In genomic region chr7:35848728-35849127, GRCh38 we compare ENCODE assay signal across 19 cellular contexts. TPM values are rescaled to one million over a fixed set of nuclear protein-coding genes. Genes with fewer than 3 reads are reported as not detected.
DNase-seq lines count a peak whose midpoint lies in the region; ATAC-seq and TF ChIP-seq lines count a peak whose summit lies in the region.
"Had no signal": no experiment of that assay in that cellular context is flagged by ENCODE, and none has a peak within 500 bp of the region (broad histone marks: within the 10 kb centered on the region; RNA-seq: fewer than 3 reads in every experiment).

No MANE protein-coding gene starts in this region.

- intact Hi-C loops in Right ventricle myocardium superior (cut with DNase I): no loop called here
- intact Hi-C loops in activated CD8-positive, alpha-beta T cell treated with anti-CD3 and anti-CD28 coated beads for 36 hours (cut with micrococcal nuclease): no loop called here
- intact Hi-C loops in posterior vena cava (cut with DNase I): no loop called here

- no peaks in the 10 kb centered on the region for H3K27me3 Mint-ChIP-seq in effector memory CD8-positive, alpha-beta T cell
- no peaks in the 10 kb centered on the region for H3K27me3 Mint-ChIP-seq in activated CD8-positive, alpha-beta T cell treated with anti-CD3 and anti-CD28 coated beads for 36 hours
- H3K27me3 Mint-ChIP-seq: activated B cell treated with CpG ODN at 0.5 μM for 24 hours; activated CD4-positive, alpha-beta memory T cell treated with anti-CD3 and anti-CD28 coated beads for 36 hours had no signal

- peaks cover 5% of the 10 kb centered on the region for H3K36me3 ChIP-seq in cardiac muscle cell
- H3K36me3 ChIP-seq: right lobe of liver had no signal

- H3K9me3 ChIP-seq in cardiac muscle cell (ENCODE audit: low read depth): no peaks in the 10 kb centered on the region
- H3K9me3 ChIP-seq: lower lobe of right lung, right lobe of liver had no signal

- H3K4me3 ChIP-seq in cardiac muscle cell: no peak overlapping the region
- H3K4me3 ChIP-seq: BLaER1, lower lobe of right lung, right lobe of liver had no signal

- peaks cover 12% of the 10 kb centered on the region for H3K4me1 ChIP-seq in cardiac muscle cell (ENCODE audit: low read depth)
- H3K4me1 ChIP-seq: BLaER1 had no signal

- H3K9me3 Mint-ChIP-seq in effector memory CD8-positive, alpha-beta T cell: no peaks in the 10 kb centered on the region
- H3K9me3 Mint-ChIP-seq in activated CD8-positive, alpha-beta T cell treated with anti-CD3 and anti-CD28 coated beads for 36 hours: no peaks in the 10 kb centered on the region
- H3K9me3 Mint-ChIP-seq: activated B cell treated with CpG ODN at 0.5 μM for 24 hours; activated CD4-positive, alpha-beta memory T cell treated with anti-CD3 and anti-CD28 coated beads for 36 hours had no signal

- no peak for TF ChIP-seq CTCF in cardiac muscle cell (IDR thresholded peaks at IDR 0.05; ENCODE audit: low read depth, low read length)
- no peak for TF ChIP-seq CTCF in activated CD8-positive, alpha-beta T cell treated with anti-CD3 and anti-CD28 coated beads for 36 hours (IDR thresholded peaks at IDR 0.05)

- no peak overlapping the region for H3K4me3 Mint-ChIP-seq in effector memory CD8-positive, alpha-beta T cell
- H3K4me3 Mint-ChIP-seq in activated CD8-positive, alpha-beta T cell treated with anti-CD3 and anti-CD28 coated beads for 36 hours: no peak overlapping the region
- H3K4me3 Mint-ChIP-seq: activated B cell treated with CpG ODN at 0.5 μM for 24 hours; activated CD4-positive, alpha-beta memory T cell treated with anti-CD3 and anti-CD28 coated beads for 36 hours had no signal

- in situ Hi-C loops in ACHN (cut with HindIII; ENCODE audit: low pct_ligation_motif_present, low pct_unique_long_range_greater_than_20kb, low sequenced_read_pairs): no loop called here

- no peaks in the 10 kb centered on the region for H3K27me3 ChIP-seq in cardiac muscle cell
- H3K27me3 ChIP-seq: BLaER1, right lobe of liver had no signal

- peaks cover 56% of the 10 kb centered on the region for H3K36me3 Mint-ChIP-seq in effector memory CD8-positive, alpha-beta T cell (ENCODE audit: insufficient read depth)
- peaks cover 43% of the 10 kb centered on the region for H3K36me3 Mint-ChIP-seq in activated CD8-positive, alpha-beta T cell treated with anti-CD3 and anti-CD28 coated beads for 36 hours (ENCODE audit: low read depth)

- H3K27ac Mint-ChIP-seq in effector memory CD8-positive, alpha-beta T cell: peak overlapping the region; percentile 79 to 85
- H3K27ac Mint-ChIP-seq in activated CD8-positive, alpha-beta T cell treated with anti-CD3 and anti-CD28 coated beads for 36 hours: no peak overlapping the region
- H3K27ac Mint-ChIP-seq: activated B cell treated with CpG ODN at 0.5 μM for 24 hours; activated CD4-positive, alpha-beta memory T cell treated with anti-CD3 and anti-CD28 coated beads for 36 hours had no signal

- ATAC-seq in Right ventricle myocardium superior (ENCODE audit: poor library complexity): no peak
- ATAC-seq in effector memory CD8-positive, alpha-beta T cell (replicated peaks): no peak
- no peak for ATAC-seq in activated CD8-positive, alpha-beta T cell treated with anti-CD3 and anti-CD28 coated beads for 36 hours

- POLR2A ChIA-PET in activated CD8-positive, alpha-beta T cell treated with anti-CD3 and anti-CD28 coated beads for 36 hours (lab: Charles Lee): no interaction called here

- CTCF ChIA-PET in activated CD8-positive, alpha-beta T cell treated with anti-CD3 and anti-CD28 coated beads for 36 hours (lab: Charles Lee): interaction anchor here (1.2 to 1.7 kb wide), 2 partner anchors 12 to 190 kb away, joined by 3 read pairs; no protein-coding TSS in a partner anchor

- peak overlapping the region; percentile 52 for H3K27ac ChIP-seq in cardiac muscle cell
- H3K27ac ChIP-seq: BLaER1, lower lobe of right lung, right lobe of liver had no signal

- peaks cover 36 to 68% of the 10 kb centered on the region in 2 donors for H3K4me1 Mint-ChIP-seq in effector memory CD8-positive, alpha-beta T cell (ENCODE audit: low read depth in 2 of 2)
- H3K4me1 Mint-ChIP-seq in activated CD8-positive, alpha-beta T cell treated with anti-CD3 and anti-CD28 coated beads for 36 hours (ENCODE audit: low read depth): peaks cover 54% of the 10 kb centered on the region

- peak; percentile 5 to 11 for DNase-seq in cardiac muscle cell (ENCODE audit: low read depth in 1 of 2, low spot score in 1 of 2)
- DNase-seq in Right ventricle myocardium superior: no peak
- DNase-seq in NCI-H2227 treated with DMSO at 0.1 percent for 48 hours (lab: John Stamatoyannopoulos, UW): peak; percentile 41
- no peak for DNase-seq in effector memory CD8-positive, alpha-beta T cell
- DNase-seq in activated CD8-positive, alpha-beta T cell treated with anti-CD3 and anti-CD28 coated beads for 36 hours: no peak
- DNase-seq in posterior vena cava (ENCODE audit: low spot score): no peak
- no peak for DNase-seq in hippocampal formation (lab: John Stamatoyannopoulos, UW)
- DNase-seq in ACHN: no peak
- DNase-seq: activated B cell treated with CpG ODN at 0.5 μM for 24 hours; activated CD4-positive, alpha-beta memory T cell treated with anti-CD3 and anti-CD28 coated beads for 36 hours; activated gamma-delta T cell treated with Interleukin-2 at 50 U/mL for 16 hours; activated T-cell treated with anti-CD3 and anti-CD28 coated beads for 4 hours; Calu3; KBM-7; lower lobe of right lung; NCI-H2171 treated with DMSO at 0.1 percent for 48 hours; right lobe of liver; T-helper 9 cell had no signal

RNA-seq across cellular contexts. Expression of gene SEPTIN7, which starts 47.9 kb away (rescaled TPM):
- total RNA-seq in cardiac muscle cell (192 and 261 TPM in 2 replicates), Right ventricle myocardium superior (167 TPM), posterior vena cava (100 to 1,000 TPM; 283 to 287 TPM)
- polyA plus RNA-seq in cardiac muscle cell: 560 and 582 TPM in 2 replicates
- total RNA-seq in activated CD8-positive, alpha-beta T cell treated with anti-CD3 and anti-CD28 coated beads for 36 hours: 100 to 1,000 TPM; 231 to 235 TPM

Comparison
In these comparisons a context has a peak if more than half of its experiments do, and no peak if none do; other contexts are left out.
1. DNase-seq: peak in cardiac muscle cell (2 of 2) and NCI-H2227 treated with DMSO at 0.1 percent for 48 hours (single experiment); none in Right ventricle myocardium superior (single experiment), effector memory CD8-positive, alpha-beta T cell (0 of 3), activated CD8-positive, alpha-beta T cell treated with anti-CD3 and anti-CD28 coated beads for 36 hours (single experiment), posterior vena cava (single experiment), hippocampal formation (0 of 2) and ACHN (single experiment).